Comparison of ENCODE assay signal across 8 cellular contexts in genomic region chr6:16276991-16277981, GRCh38. TPM values are rescaled to one million over a fixed set of nuclear protein-coding genes. Genes with fewer than 3 reads are reported as not detected.
A peak's percentile ranks its signal among the peaks of the same experiment; 100 is the strongest.
DNase-seq lines count a peak whose midpoint lies in the region; ATAC-seq and TF ChIP-seq lines count a peak whose summit lies in the region.

No MANE protein-coding gene starts in this region.

- H3K36me3 ChIP-seq in OCI-LY1 (ENCODE audit: insufficient read depth, low read length) (no peaks in the 10 kb centered on the region), left lung (peaks cover 0 to 4% of the 10 kb centered on the region in 2 donors)

- H2AFZ ChIP-seq in OCI-LY1 (ENCODE audit: low read length) = no peak overlapping the region

- no peak overlapping the region for H3K4me2 ChIP-seq in OCI-LY1 (ENCODE audit: low read length)

- H3K4me1 ChIP-seq in OCI-LY1 (ENCODE audit: insufficient read depth, low read length, severe bottlenecking) = no peaks in the 10 kb centered on the region
- peaks cover 0 to 3% of the 10 kb centered on the region in 2 donors for H3K4me1 ChIP-seq in left lung

- TF ChIP-seq CTCF in OCI-LY1 (IDR thresholded peaks at IDR 0.05; ENCODE audit: low read length) (peak; percentile 51), cardiac fibroblast (IDR thresholded peaks at IDR 0.05; ENCODE audit: low read depth, low read length) (peak; percentile 59), left lung (IDR thresholded peaks at IDR 0.05) (no peak)

- H3K27me3 ChIP-seq in OCI-LY1 (ENCODE audit: insufficient read depth, low read length) (0 out of 2 replicates have a peak, but pooled peaks cover 7% of the 10 kb centered on the region), left lung (no peaks in the 10 kb centered on the region)

- no peaks in the 10 kb centered on the region for H4K20me1 ChIP-seq in OCI-LY1 (ENCODE audit: insufficient read depth, low read length)

- H3K79me2 ChIP-seq in OCI-LY1 (ENCODE audit: insufficient read depth, low read length) = no peaks in the 10 kb centered on the region

- H3K9ac ChIP-seq in OCI-LY1 (ENCODE audit: low read length) = no peak overlapping the region

- intact Hi-C loops in left lung (cut with DNase I) = no loop called here

- H3K4me3 ChIP-seq in OCI-LY1 (ENCODE audit: low read depth, low read length, poor library complexity, severe bottlenecking) (no peak overlapping the region), cardiac fibroblast (replicated peaks in 1 of 2; ENCODE audit: low read depth in 2 of 2, low read length in 2 of 2) (no peak overlapping the region), left lung (no peak overlapping the region)

- H3F3A ChIP-seq in OCI-LY1 (ENCODE audit: insufficient read depth, low read length) = no peaks in the 10 kb centered on the region

- peak; percentile 46 for DNase-seq in COLO668 (lab: John Stamatoyannopoulos, UW; ENCODE audit: unreplicated experiment)
- peak; percentile 93 for DNase-seq in H4 (ENCODE audit: low spot score)
- peak; percentile 89 to 90 for DNase-seq in cardiac fibroblast (ENCODE audit: low read depth in 2 of 2)
- peak; percentile 79 to 80 for DNase-seq in left lung
- peak; percentile 51 for DNase-seq in ureter (ENCODE audit: low spot score)
- DNase-seq in OCI-M2 (lab: John Stamatoyannopoulos, UW; ENCODE audit: unreplicated experiment) = no peak

- no peaks in the 10 kb centered on the region for H3K9me2 ChIP-seq in OCI-LY1 (ENCODE audit: low read depth, low read length)

- ATAC-seq in left lung (peak; percentile 95), HG02870 (IDR thresholded peaks at IDR 0.05; ENCODE audit: unreplicated experiment) (no peak)

- no peaks in the 10 kb centered on the region for H3K9me3 ChIP-seq in OCI-LY1 (ENCODE audit: low read length)
- no peaks in the 10 kb centered on the region for H3K9me3 ChIP-seq in left lung

- no peak overlapping the region for H3K27ac ChIP-seq in OCI-LY1 (ENCODE audit: low read depth, low read length, poor library complexity, severe bottlenecking)
- no peak overlapping the region for H3K27ac ChIP-seq in left lung

RNA-seq across cellular contexts. Expression of gene GMPR, which starts 38.9 kb away (rescaled TPM):
- total RNA-seq in H4 (2014; rRNA removed; shearing (Covaris generic)) = 8.9 and 11.5 TPM in 2 replicates
- total RNA-seq in left lung = 10 to 100 TPM; 11.6 to 16.1 TPM
- 2.3 TPM for total RNA-seq in ureter

Comparison
In these comparisons a context has a peak if more than half of its experiments do, and no peak if none do; other contexts are left out.
1. CTCF ChIP-seq: peak in OCI-LY1 (single experiment) and cardiac fibroblast (single experiment); none in left lung (0 of 2).